ENCODE assay signal across 42 cellular contexts in genomic region chr7:151981223-151981622, GRCh38. TPM values are rescaled to one million over a fixed set of nuclear protein-coding genes. Genes with fewer than 3 reads are reported as not detected.
"Had no signal": no experiment of that assay in that cellular context is flagged by ENCODE, and none has a peak within 500 bp of the region (broad histone marks: within the 10 kb centered on the region; RNA-seq: fewer than 3 reads in every experiment).

No MANE protein-coding gene starts in this region.

- H3K4me1 ChIP-seq: adrenal gland, ascending aorta, body of pancreas, breast epithelium had no signal

- H3K9me3 Mint-ChIP-seq: activated naive CD4-positive, alpha-beta T cell treated with anti-CD3 and anti-CD28 coated beads for 36 hours; activated naive CD4-positive, alpha-beta T cell treated with anti-CD3 and anti-CD28 coated beads, Interleukin-2, amount 50 U/mL, for 24 hours; activated naive CD4-positive, alpha-beta T cell treated with anti-CD3 and anti-CD28 coated beads, Interleukin-2, amount 50 U/mL, for 72 hours; activated naive CD8-positive, alpha-beta T cell treated with anti-CD3 and anti-CD28 coated beads for 36 hours; activated naive CD8-positive, alpha-beta T cell treated with anti-CD3 and anti-CD28 coated beads, Interleukin-2, amount 10 ng/mL, durations not matched to agents 7 days and 5 days; activated naive CD8-positive, alpha-beta T cell treated with anti-CD3 and anti-CD28 coated beads, Interleukin-2, amount 50 U/mL, for 24 hours; activated T-cell treated with anti-CD3 and anti-CD28 coated beads, Interleukin-2, amount 50 U/mL, for 24 hours; activated T-cell treated with anti-CD3 and anti-CD28 coated beads, Interleukin-2, amount 50 U/mL, for 4 hours; activated T-cell treated with anti-CD3 and anti-CD28 coated beads, Interleukin-2, amount 50 U/mL, for 72 hours; activated T-helper 1 cell treated with anti-CD3 and anti-CD28 coated beads, Interleukin-12 subunit alpha, Interleukin-12 subunit beta, Interleukin-2, Interleukin-4 antibody, amounts not matched to agents 30 ng/mL and 10 ng/mL and 1 ng/mL, durations not matched to agents 14 hours and 24 hours and 36 hours; activated T-helper 17 cell treated with anti-CD3 and anti-CD28 coated beads, Interleukin-2, amount 50 U/mL, for 72 hours; activated T-helper 2 cell treated with anti-CD3 and anti-CD28 coated beads, Interferon-gamma antibody, Interleukin-2, Interleukin-4, amounts not matched to agents 10 μg/mL and 5 μg/mL and 100 μg/mL, durations not matched to agents 14 hours and 24 hours and 36 hours; central memory CD8-positive, alpha-beta T cell had no signal

- H3K27me3 ChIP-seq: adrenal gland, ascending aorta, body of pancreas, brain microvascular endothelial cell, breast epithelium, cardiac muscle cell had no signal

- H3K4me1 Mint-ChIP-seq: activated naive CD4-positive, alpha-beta T cell treated with anti-CD3 and anti-CD28 coated beads, Interleukin-2, amount 10 ng/mL, durations not matched to agents 7 days and 5 days; activated naive CD4-positive, alpha-beta T cell treated with anti-CD3 and anti-CD28 coated beads, Interleukin-2, amount 50 U/mL, for 24 hours; activated naive CD8-positive, alpha-beta T cell treated with anti-CD3 and anti-CD28 coated beads for 36 hours; activated naive CD8-positive, alpha-beta T cell treated with anti-CD3 and anti-CD28 coated beads, Interleukin-2, amount 10 ng/mL, durations not matched to agents 7 days and 5 days; activated naive CD8-positive, alpha-beta T cell treated with anti-CD3 and anti-CD28 coated beads, Interleukin-2, amount 50 U/mL, for 24 hours; activated T-helper 17 cell treated with anti-CD3 and anti-CD28 coated beads, Interleukin-2, amount 50 U/mL, for 72 hours; brain; central memory CD8-positive, alpha-beta T cell had no signal

- ATAC-seq: activated naive CD4-positive, alpha-beta T cell treated with anti-CD3 and anti-CD28 coated beads, Interleukin-2, amount 50 U/mL, for 72 hours; activated naive CD8-positive, alpha-beta T cell treated with anti-CD3 and anti-CD28 coated beads, Interleukin-2, amount 50 U/mL, for 24 hours; activated T-cell treated with anti-CD3 and anti-CD28 coated beads, Interleukin-2, amount 50 U/mL, for 4 hours; activated T-cell treated with anti-CD3 and anti-CD28 coated beads, Interleukin-2, amount 50 U/mL, for 72 hours; activated T-helper 17 cell treated with anti-CD3 and anti-CD28 coated beads, Interleukin-2, amount 50 U/mL, for 72 hours; body of pancreas had no signal

- H3K4me3 ChIP-seq: adrenal gland, ascending aorta, body of pancreas, breast epithelium, cardiac muscle cell had no signal

- H3K27ac ChIP-seq: adrenal gland, ascending aorta, body of pancreas, brain microvascular endothelial cell, breast epithelium, cardiac muscle cell had no signal

- H3K27ac Mint-ChIP-seq: activated naive CD4-positive, alpha-beta T cell treated with anti-CD3 and anti-CD28 coated beads for 36 hours; activated naive CD4-positive, alpha-beta T cell treated with anti-CD3 and anti-CD28 coated beads, Interleukin-2, amount 10 ng/mL, durations not matched to agents 7 days and 5 days; activated naive CD4-positive, alpha-beta T cell treated with anti-CD3 and anti-CD28 coated beads, Interleukin-2, amount 50 U/mL, for 24 hours; activated naive CD4-positive, alpha-beta T cell treated with anti-CD3 and anti-CD28 coated beads, Interleukin-2, amount 50 U/mL, for 72 hours; activated naive CD8-positive, alpha-beta T cell; activated naive CD8-positive, alpha-beta T cell treated with anti-CD3 and anti-CD28 coated beads for 36 hours; activated naive CD8-positive, alpha-beta T cell treated with anti-CD3 and anti-CD28 coated beads, Interleukin-2, amount 10 ng/mL, durations not matched to agents 7 days and 5 days; activated naive CD8-positive, alpha-beta T cell treated with anti-CD3 and anti-CD28 coated beads, Interleukin-2, amount 50 U/mL, for 24 hours; activated T-cell treated with anti-CD3 and anti-CD28 coated beads, Interleukin-2, amount 50 U/mL, for 24 hours; activated T-cell treated with anti-CD3 and anti-CD28 coated beads, Interleukin-2, amount 50 U/mL, for 72 hours; activated T-helper 1 cell treated with anti-CD3 and anti-CD28 coated beads, Interleukin-12 subunit alpha, Interleukin-12 subunit beta, Interleukin-2, Interleukin-4 antibody, amounts not matched to agents 30 ng/mL and 10 ng/mL and 1 ng/mL, durations not matched to agents 14 hours and 24 hours and 36 hours; activated T-helper 17 cell treated with anti-CD3 and anti-CD28 coated beads, Interleukin-2, amount 50 U/mL, for 72 hours; activated T-helper 2 cell treated with anti-CD3 and anti-CD28 coated beads, Interferon-gamma antibody, Interleukin-2, Interleukin-4, amounts not matched to agents 10 μg/mL and 5 μg/mL and 100 μg/mL, durations not matched to agents 14 hours and 24 hours and 36 hours; brain had no signal

- H3K9me3 ChIP-seq: adrenal gland, ascending aorta, body of pancreas, breast epithelium had no signal

- DNase-seq: activated effector memory CD4-positive, alpha-beta T cell treated with anti-CD3 and anti-CD28 coated beads, Interleukin-2, amount 50 U/mL, for 16 hours; activated effector memory CD4-positive, alpha-beta T cell treated with Interleukin-2 at 50 U/mL for 16 hours; activated gamma-delta T cell; activated gamma-delta T cell treated with Interleukin-2 at 50 U/mL for 16 hours; activated naive CD4-positive, alpha-beta T cell; activated naive CD4-positive, alpha-beta T cell treated with anti-CD3 and anti-CD28 coated beads for 36 hours; activated naive CD4-positive, alpha-beta T cell treated with anti-CD3 and anti-CD28 coated beads, Interleukin-2, amount 10 ng/mL, durations not matched to agents 7 days and 5 days; activated naive CD4-positive, alpha-beta T cell treated with anti-CD3 and anti-CD28 coated beads, Interleukin-2, amount 50 U/mL, for 16 hours; activated naive CD4-positive, alpha-beta T cell treated with Interleukin-2 at 50 U/mL for 16 hours; activated naive CD8-positive, alpha-beta T cell treated with anti-CD3 and anti-CD28 coated beads for 36 hours; activated naive CD8-positive, alpha-beta T cell treated with anti-CD3 and anti-CD28 coated beads, Interleukin-2, amount 10 ng/mL, durations not matched to agents 7 days and 5 days; activated naive CD8-positive, alpha-beta T cell treated with anti-CD3 and anti-CD28 coated beads, Interleukin-2, amount 50 U/mL, for 24 hours; activated T-cell treated with anti-CD3 and anti-CD28 coated beads, Interleukin-2, amount 50 U/mL, for 1 hour; activated T-cell treated with anti-CD3 and anti-CD28 coated beads, Interleukin-2, amount 50 U/mL, for 24 hours; activated T-cell treated with anti-CD3 and anti-CD28 coated beads, Interleukin-2, amount 50 U/mL, for 4 hours; activated T-cell treated with anti-CD3 and anti-CD28 coated beads, Interleukin-2, amount 50 U/mL, for 48 hours; activated T-cell treated with anti-CD3 and anti-CD28 coated beads, Interleukin-2, amount 50 U/mL, for 72 hours; adrenal gland; amniotic stem cell; amygdala; anterior cingulate cortex; aorta; body of pancreas; brain microvascular endothelial cell; caudate nucleus; central memory CD4-positive, alpha-beta T cell; cerebellar nuclear complex had no signal

- H3K27me3 Mint-ChIP-seq: activated naive CD8-positive, alpha-beta T cell treated with anti-CD3 and anti-CD28 coated beads for 36 hours; activated naive CD8-positive, alpha-beta T cell treated with anti-CD3 and anti-CD28 coated beads, Interleukin-2, amount 50 U/mL, for 24 hours had no signal

- H3K36me3 ChIP-seq: adrenal gland, ascending aorta, brain microvascular endothelial cell, breast epithelium, cardiac muscle cell had no signal

- H3K4me3 Mint-ChIP-seq: activated naive CD4-positive, alpha-beta T cell treated with anti-CD3 and anti-CD28 coated beads for 36 hours; activated naive CD4-positive, alpha-beta T cell treated with anti-CD3 and anti-CD28 coated beads, Interleukin-2, amount 10 ng/mL, durations not matched to agents 7 days and 5 days; activated naive CD4-positive, alpha-beta T cell treated with anti-CD3 and anti-CD28 coated beads, Interleukin-2, amount 50 U/mL, for 24 hours; activated naive CD8-positive, alpha-beta T cell; activated naive CD8-positive, alpha-beta T cell treated with anti-CD3 and anti-CD28 coated beads for 36 hours; activated naive CD8-positive, alpha-beta T cell treated with anti-CD3 and anti-CD28 coated beads, Interleukin-2, amount 10 ng/mL, durations not matched to agents 7 days and 5 days; activated naive CD8-positive, alpha-beta T cell treated with anti-CD3 and anti-CD28 coated beads, Interleukin-2, amount 50 U/mL, for 24 hours; activated T-cell treated with anti-CD3 and anti-CD28 coated beads, Interleukin-2, amount 50 U/mL, for 24 hours; activated T-cell treated with anti-CD3 and anti-CD28 coated beads, Interleukin-2, amount 50 U/mL, for 4 hours; activated T-cell treated with anti-CD3 and anti-CD28 coated beads, Interleukin-2, amount 50 U/mL, for 72 hours; activated T-helper 1 cell treated with anti-CD3 and anti-CD28 coated beads, Interleukin-12 subunit alpha, Interleukin-12 subunit beta, Interleukin-2, Interleukin-4 antibody, amounts not matched to agents 30 ng/mL and 10 ng/mL and 1 ng/mL, durations not matched to agents 14 hours and 24 hours and 36 hours; activated T-helper 17 cell treated with anti-CD3 and anti-CD28 coated beads, Interleukin-2, amount 50 U/mL, for 72 hours; brain; central memory CD8-positive, alpha-beta T cell had no signal

RNA-seq across cellular contexts. Expression of gene GALNTL5, which starts 25.0 kb away (rescaled TPM):
- total RNA-seq: activated naive CD4-positive, alpha-beta T cell treated with anti-CD3 and anti-CD28 coated beads for 36 hours; activated naive CD4-positive, alpha-beta T cell treated with anti-CD3 and anti-CD28 coated beads, Interleukin-2, amount 50 U/mL, for 72 hours; activated naive CD8-positive, alpha-beta T cell treated with anti-CD3 and anti-CD28 coated beads for 36 hours; activated naive CD8-positive, alpha-beta T cell treated with anti-CD3 and anti-CD28 coated beads, Interleukin-2, amount 10 ng/mL, durations not matched to agents 7 days and 5 days; activated T-cell treated with anti-CD3 and anti-CD28 coated beads, Interleukin-2, amount 50 U/mL, for 4 hours; activated T-cell treated with anti-CD3 and anti-CD28 coated beads, Interleukin-2, amount 50 U/mL, for 72 hours; activated T-helper 1 cell treated with anti-CD3 and anti-CD28 coated beads, Interleukin-12 subunit alpha, Interleukin-12 subunit beta, Interleukin-2, Interleukin-4 antibody, amounts not matched to agents 30 ng/mL and 10 ng/mL and 1 ng/mL, durations not matched to agents 14 hours and 24 hours and 36 hours; activated T-helper 17 cell treated with anti-CD3 and anti-CD28 coated beads, Interleukin-2, amount 50 U/mL, for 72 hours; activated T-helper 2 cell treated with anti-CD3 and anti-CD28 coated beads, Interferon-gamma antibody, Interleukin-2, Interleukin-4, amounts not matched to agents 10 μg/mL and 5 μg/mL and 100 μg/mL, durations not matched to agents 14 hours and 24 hours and 36 hours; adrenal gland; aorta; ascending aorta; astrocyte; body of pancreas; breast epithelium; bronchial epithelial cell; cardiac muscle cell; cardiac septum; chondrocyte had no signal
